ENCODE assay signal across 1 cellular context in genomic region chr2:9423100-9423921, GRCh38.
TF ChIP-seq lines count a peak whose summit lies in the region.

CPSF3 (plus strand) TSS chr2:9423654; CDS start chr2:9423774, 120 bp downstream.
ITGB1BP1 (minus strand) TSS chr2:9423528; CDS start chr2:9418697, 4,831 bp downstream.

TF ChIP-seq in K562, 482 proteins besides CTCF, POLR2A, EP300 and RAD21 (continued from another document and continues in another):
- TF ChIP-seq, protein P1, sequence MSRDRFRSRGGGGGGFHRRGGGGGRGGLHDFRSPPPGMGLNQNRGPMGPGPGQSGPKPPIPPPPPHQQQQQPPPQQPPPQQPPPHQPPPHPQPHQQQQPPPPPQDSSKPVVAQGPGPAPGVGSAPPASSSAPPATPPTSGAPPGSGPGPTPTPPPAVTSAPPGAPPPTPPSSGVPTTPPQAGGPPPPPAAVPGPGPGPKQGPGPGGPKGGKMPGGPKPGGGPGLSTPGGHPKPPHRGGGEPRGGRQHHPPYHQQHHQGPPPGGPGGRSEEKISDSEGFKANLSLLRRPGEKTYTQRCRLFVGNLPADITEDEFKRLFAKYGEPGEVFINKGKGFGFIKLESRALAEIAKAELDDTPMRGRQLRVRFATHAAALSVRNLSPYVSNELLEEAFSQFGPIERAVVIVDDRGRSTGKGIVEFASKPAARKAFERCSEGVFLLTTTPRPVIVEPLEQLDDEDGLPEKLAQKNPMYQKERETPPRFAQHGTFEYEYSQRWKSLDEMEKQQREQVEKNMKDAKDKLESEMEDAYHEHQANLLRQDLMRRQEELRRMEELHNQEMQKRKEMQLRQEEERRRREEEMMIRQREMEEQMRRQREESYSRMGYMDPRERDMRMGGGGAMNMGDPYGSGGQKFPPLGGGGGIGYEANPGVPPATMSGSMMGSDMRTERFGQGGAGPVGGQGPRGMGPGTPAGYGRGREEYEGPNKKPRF (IDR thresholded peaks at IDR 0.05; ENCODE audit: low read depth, low read length) = no peak
- TF ChIP-seq SRSF3 (IDR thresholded peaks at IDR 0.05; ENCODE audit: insufficient read depth, low read length) (0 out of 2 replicates have a peak, but pooled peaks have one; percentile 43), POLR2B (IDR thresholded peaks at IDR 0.05; ENCODE audit: low read depth, partially characterized antibody) (peak; percentile 66), NCOA1 (IDR thresholded peaks at IDR 0.05; ENCODE audit: low read depth) (peak; percentile 70), PRPF4 (IDR thresholded peaks at IDR 0.05; ENCODE audit: insufficient read depth, low read depth, low read length, poor library complexity, severe bottlenecking) (no peak), SNAPC5 (CRISPR knock-in tag; IDR thresholded peaks at IDR 0.05) (no peak), ZNF512 (tag; IDR thresholded peaks at IDR 0.05) (no peak), CBX1 (IDR thresholded peaks at IDR 0.05; ENCODE audit: low read depth) (no peak; the same call in none of the 2 replicates), GABPB1 (CRISPR knock-in tag; IDR thresholded peaks at IDR 0.05) (peak; percentile 96), SMAD1 (IDR thresholded peaks at IDR 0.05; ENCODE audit: low read depth, low read length, partially characterized antibody) (no peak), RB1 (IDR thresholded peaks at IDR 0.05; ENCODE audit: low read depth) (peak; percentile 99), SRSF1 (IDR thresholded peaks at IDR 0.05; ENCODE audit: low read depth, low read length) (no peak), ZKSCAN1 (IDR thresholded peaks at IDR 0.05; ENCODE audit: low read depth, low read length) (no peak; the same call in 1 of the 2 replicates), ZNF79 (CRISPR knock-in tag; IDR thresholded peaks at IDR 0.05; ENCODE audit: low read depth) (no peak), CBFA2T3 (IDR thresholded peaks at IDR 0.05) (no peak), FOXM1 (IDR thresholded peaks at IDR 0.05; ENCODE audit: low read depth) (peak; percentile 49; the same call in 1 of the 2 replicates), FOXM1 (CRISPR knock-in tag; IDR thresholded peaks at IDR 0.05; ENCODE audit: low read depth) (peak; percentile 89; the same call in 1 of the 2 replicates), ZNF318 (IDR thresholded peaks at IDR 0.05; ENCODE audit: borderline replicate concordance in 1 of 2, low read depth in 1 of 2) (no peak), XRCC3 (IDR thresholded peaks at IDR 0.05) (no peak), BCOR (IDR thresholded peaks at IDR 0.05) (no peak), ERF (CRISPR knock-in tag; IDR thresholded peaks at IDR 0.05) (0 out of 2 replicates have a peak, but pooled peaks have one; percentile 38), RHOXF2B (CRISPR knock-in tag; conservative IDR thresholded peaks at IDR 0.05) (no peak), GTF2E2 (tag; IDR thresholded peaks at IDR 0.05) (no peak), ZNF24 (IDR thresholded peaks at IDR 0.05) (no peak), NR4A1 (CRISPR knock-in tag; IDR thresholded peaks at IDR 0.05) (no peak), NR4A1 (tag; IDR thresholded peaks at IDR 0.05) (no peak), POLR2G (IDR thresholded peaks at IDR 0.05; ENCODE audit: low read depth, low read length) (peak; percentile 83)
- TF ChIP-seq, protein P2, sequence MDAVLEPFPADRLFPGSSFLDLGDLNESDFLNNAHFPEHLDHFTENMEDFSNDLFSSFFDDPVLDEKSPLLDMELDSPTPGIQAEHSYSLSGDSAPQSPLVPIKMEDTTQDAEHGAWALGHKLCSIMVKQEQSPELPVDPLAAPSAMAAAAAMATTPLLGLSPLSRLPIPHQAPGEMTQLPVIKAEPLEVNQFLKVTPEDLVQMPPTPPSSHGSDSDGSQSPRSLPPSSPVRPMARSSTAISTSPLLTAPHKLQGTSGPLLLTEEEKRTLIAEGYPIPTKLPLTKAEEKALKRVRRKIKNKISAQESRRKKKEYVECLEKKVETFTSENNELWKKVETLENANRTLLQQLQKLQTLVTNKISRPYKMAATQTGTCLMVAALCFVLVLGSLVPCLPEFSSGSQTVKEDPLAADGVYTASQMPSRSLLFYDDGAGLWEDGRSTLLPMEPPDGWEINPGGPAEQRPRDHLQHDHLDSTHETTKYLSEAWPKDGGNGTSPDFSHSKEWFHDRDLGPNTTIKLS (IDR thresholded peaks at IDR 0.05; ENCODE audit: borderline replicate concordance, low read depth) = 0 out of 2 replicates have a peak, but pooled peaks have one; percentile 63
- TF ChIP-seq, protein P3, sequence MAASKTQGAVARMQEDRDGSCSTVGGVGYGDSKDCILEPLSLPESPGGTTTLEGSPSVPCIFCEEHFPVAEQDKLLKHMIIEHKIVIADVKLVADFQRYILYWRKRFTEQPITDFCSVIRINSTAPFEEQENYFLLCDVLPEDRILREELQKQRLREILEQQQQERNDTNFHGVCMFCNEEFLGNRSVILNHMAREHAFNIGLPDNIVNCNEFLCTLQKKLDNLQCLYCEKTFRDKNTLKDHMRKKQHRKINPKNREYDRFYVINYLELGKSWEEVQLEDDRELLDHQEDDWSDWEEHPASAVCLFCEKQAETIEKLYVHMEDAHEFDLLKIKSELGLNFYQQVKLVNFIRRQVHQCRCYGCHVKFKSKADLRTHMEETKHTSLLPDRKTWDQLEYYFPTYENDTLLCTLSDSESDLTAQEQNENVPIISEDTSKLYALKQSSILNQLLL (CRISPR knock-in tag; IDR thresholded peaks at IDR 0.05; ENCODE audit: borderline replicate concordance) = no peak
- TF ChIP-seq, protein P4, sequence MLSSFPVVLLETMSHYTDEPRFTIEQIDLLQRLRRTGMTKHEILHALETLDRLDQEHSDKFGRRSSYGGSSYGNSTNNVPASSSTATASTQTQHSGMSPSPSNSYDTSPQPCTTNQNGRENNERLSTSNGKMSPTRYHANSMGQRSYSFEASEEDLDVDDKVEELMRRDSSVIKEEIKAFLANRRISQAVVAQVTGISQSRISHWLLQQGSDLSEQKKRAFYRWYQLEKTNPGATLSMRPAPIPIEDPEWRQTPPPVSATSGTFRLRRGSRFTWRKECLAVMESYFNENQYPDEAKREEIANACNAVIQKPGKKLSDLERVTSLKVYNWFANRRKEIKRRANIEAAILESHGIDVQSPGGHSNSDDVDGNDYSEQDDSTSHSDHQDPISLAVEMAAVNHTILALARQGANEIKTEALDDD (IDR thresholded peaks at IDR 0.05) = no peak
- TF ChIP-seq, protein P5, sequence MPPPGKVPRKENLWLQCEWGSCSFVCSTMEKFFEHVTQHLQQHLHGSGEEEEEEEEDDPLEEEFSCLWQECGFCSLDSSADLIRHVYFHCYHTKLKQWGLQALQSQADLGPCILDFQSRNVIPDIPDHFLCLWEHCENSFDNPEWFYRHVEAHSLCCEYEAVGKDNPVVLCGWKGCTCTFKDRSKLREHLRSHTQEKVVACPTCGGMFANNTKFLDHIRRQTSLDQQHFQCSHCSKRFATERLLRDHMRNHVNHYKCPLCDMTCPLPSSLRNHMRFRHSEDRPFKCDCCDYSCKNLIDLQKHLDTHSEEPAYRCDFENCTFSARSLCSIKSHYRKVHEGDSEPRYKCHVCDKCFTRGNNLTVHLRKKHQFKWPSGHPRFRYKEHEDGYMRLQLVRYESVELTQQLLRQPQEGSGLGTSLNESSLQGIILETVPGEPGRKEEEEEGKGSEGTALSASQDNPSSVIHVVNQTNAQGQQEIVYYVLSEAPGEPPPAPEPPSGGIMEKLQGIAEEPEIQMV (tag; conservative IDR thresholded peaks at IDR 0.05; ENCODE audit: low read depth) = no peak
- TF ChIP-seq, protein P6, sequence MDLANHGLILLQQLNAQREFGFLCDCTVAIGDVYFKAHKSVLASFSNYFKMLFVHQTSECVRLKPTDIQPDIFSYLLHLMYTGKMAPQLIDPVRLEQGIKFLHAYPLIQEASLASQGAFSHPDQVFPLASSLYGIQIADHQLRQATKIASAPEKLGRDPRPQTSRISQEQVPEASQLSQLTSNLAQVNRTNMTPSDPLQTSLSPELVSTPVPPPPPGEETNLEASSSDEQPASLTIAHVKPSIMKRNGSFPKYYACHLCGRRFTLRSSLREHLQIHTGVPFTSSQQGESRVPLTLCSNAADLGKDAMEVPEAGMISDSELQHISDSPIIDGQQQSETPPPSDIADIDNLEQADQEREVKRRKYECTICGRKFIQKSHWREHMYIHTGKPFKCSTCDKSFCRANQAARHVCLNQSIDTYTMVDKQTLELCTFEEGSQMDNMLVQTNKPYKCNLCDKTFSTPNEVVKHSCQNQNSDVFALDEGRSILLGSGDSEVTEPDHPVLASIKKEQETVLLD (IDR thresholded peaks at IDR 0.05) = peak; percentile 90
- TF ChIP-seq, protein P7, sequence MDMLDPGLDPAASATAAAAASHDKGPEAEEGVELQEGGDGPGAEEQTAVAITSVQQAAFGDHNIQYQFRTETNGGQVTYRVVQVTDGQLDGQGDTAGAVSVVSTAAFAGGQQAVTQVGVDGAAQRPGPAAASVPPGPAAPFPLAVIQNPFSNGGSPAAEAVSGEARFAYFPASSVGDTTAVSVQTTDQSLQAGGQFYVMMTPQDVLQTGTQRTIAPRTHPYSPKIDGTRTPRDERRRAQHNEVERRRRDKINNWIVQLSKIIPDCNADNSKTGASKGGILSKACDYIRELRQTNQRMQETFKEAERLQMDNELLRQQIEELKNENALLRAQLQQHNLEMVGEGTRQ (CRISPR knock-in tag; IDR thresholded peaks at IDR 0.05) = no peak
- TF ChIP-seq, protein P8, sequence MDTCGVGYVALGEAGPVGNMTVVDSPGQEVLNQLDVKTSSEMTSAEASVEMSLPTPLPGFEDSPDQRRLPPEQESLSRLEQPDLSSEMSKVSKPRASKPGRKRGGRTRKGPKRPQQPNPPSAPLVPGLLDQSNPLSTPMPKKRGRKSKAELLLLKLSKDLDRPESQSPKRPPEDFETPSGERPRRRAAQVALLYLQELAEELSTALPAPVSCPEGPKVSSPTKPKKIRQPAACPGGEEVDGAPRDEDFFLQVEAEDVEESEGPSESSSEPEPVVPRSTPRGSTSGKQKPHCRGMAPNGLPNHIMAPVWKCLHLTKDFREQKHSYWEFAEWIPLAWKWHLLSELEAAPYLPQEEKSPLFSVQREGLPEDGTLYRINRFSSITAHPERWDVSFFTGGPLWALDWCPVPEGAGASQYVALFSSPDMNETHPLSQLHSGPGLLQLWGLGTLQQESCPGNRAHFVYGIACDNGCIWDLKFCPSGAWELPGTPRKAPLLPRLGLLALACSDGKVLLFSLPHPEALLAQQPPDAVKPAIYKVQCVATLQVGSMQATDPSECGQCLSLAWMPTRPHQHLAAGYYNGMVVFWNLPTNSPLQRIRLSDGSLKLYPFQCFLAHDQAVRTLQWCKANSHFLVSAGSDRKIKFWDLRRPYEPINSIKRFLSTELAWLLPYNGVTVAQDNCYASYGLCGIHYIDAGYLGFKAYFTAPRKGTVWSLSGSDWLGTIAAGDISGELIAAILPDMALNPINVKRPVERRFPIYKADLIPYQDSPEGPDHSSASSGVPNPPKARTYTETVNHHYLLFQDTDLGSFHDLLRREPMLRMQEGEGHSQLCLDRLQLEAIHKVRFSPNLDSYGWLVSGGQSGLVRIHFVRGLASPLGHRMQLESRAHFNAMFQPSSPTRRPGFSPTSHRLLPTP (IDR thresholded peaks at IDR 0.05; ENCODE audit: borderline replicate concordance, extremely low read depth, insufficient read length) = no peak
